ENCODE assay signal across 8 cellular contexts in genomic region chr11:88301478-88302140, GRCh38. TPM values are rescaled to one million over a fixed set of nuclear protein-coding genes. Genes with fewer than 3 reads are reported as not detected.
DNase-seq lines count a peak whose midpoint lies in the region; ATAC-seq and TF ChIP-seq lines count a peak whose summit lies in the region.

No MANE protein-coding gene starts in this region.

- no peak for TF ChIP-seq CTCF in fibroblast of villous mesenchyme (IDR thresholded peaks at IDR 0.05; ENCODE audit: insufficient read depth, low read depth, low read length)

- ATAC-seq in GM19397 (IDR thresholded peaks at IDR 0.05; ENCODE audit: unreplicated experiment) (peak; percentile 55), HG03159 (IDR thresholded peaks at IDR 0.05; ENCODE audit: unreplicated experiment) (peak; percentile 54)

- DNase-seq in Daoy (ENCODE audit: low read depth) (peak; percentile 4), fibroblast of villous mesenchyme (ENCODE audit: low read depth) (peak; percentile 66), mucosa of gallbladder (ENCODE audit: low spot score) (no peak), occipital lobe (lab: John Stamatoyannopoulos, UW) (no peak), retina (no peak)
- DNase-seq in stimulated activated CD4-positive, alpha-beta T cell treated with anti-CD3 and anti-CD28 coated beads, Interleukin-4, amount 100 ng/mL, for 4 hours: no peak

- H3K4me3 ChIP-seq in fibroblast of villous mesenchyme (ENCODE audit: low read depth, low read length): no peak overlapping the region

RNA-seq across cellular contexts. Expression of gene CTSC, which starts 35.9 kb away (rescaled TPM):
- total RNA-seq in Daoy (2014; rRNA removed; shearing (Covaris generic)): 151 TPM in 2 replicates
- 145 and 276 TPM in 2 replicates for total RNA-seq in fibroblast of villous mesenchyme
- total RNA-seq in mucosa of gallbladder: 149 TPM
- 13.9 TPM for total RNA-seq in occipital lobe

Comparison
In these comparisons a context has a peak if more than half of its experiments do, and no peak if none do; other contexts are left out.
1. DNase-seq: peak in Daoy (single experiment) and fibroblast of villous mesenchyme (single experiment); none in mucosa of gallbladder (single experiment), stimulated activated CD4-positive, alpha-beta T cell treated with anti-CD3 and anti-CD28 coated beads, Interleukin-4, amount 100 ng/mL, for 4 hours (0 of 2), occipital lobe (single experiment) and retina (single experiment).